8 cellular contexts compared by ENCODE assay signal in genomic region chr18:3012920-3013810, GRCh38. TPM values are rescaled to one million over a fixed set of nuclear protein-coding genes. Genes with fewer than 3 reads are reported as not detected.
DNase-seq lines count a peak whose midpoint lies in the region; ATAC-seq and TF ChIP-seq lines count a peak whose summit lies in the region.

LPIN2 (minus strand) TSS chr18:3013144; CDS start chr18:2960840, 52,304 bp downstream.

- H3K27ac Mint-ChIP-seq in natural killer cell treated with Interleukin-12 subunit alpha and Interleukin-12 subunit beta and Interleukin-15 and Interleukin-18, amount 100 ng/mL, for 72 hours, result peak within 1 kb of the TSS; percentile 81 to 87

- in situ Hi-C loops in HAP-1 (cut with MboI; ENCODE audit: low sequenced_read_pairs), result no loop called here

- no peaks in the 10 kb centered on the region for H3K9me3 Mint-ChIP-seq in natural killer cell treated with Interleukin-12 subunit alpha and Interleukin-12 subunit beta and Interleukin-15 and Interleukin-18, amount 100 ng/mL, for 72 hours

- H3K4me1 Mint-ChIP-seq in natural killer cell treated with Interleukin-12 subunit alpha and Interleukin-12 subunit beta and Interleukin-15 and Interleukin-18, amount 100 ng/mL, for 72 hours (ENCODE audit: low read depth in 2 of 2), result peaks cover 37 to 40% of the 10 kb centered on the region in 2 donors

- H3K4me3 Mint-ChIP-seq in natural killer cell treated with Interleukin-12 subunit alpha and Interleukin-12 subunit beta and Interleukin-15 and Interleukin-18, amount 100 ng/mL, for 72 hours, result peak within 1 kb of the TSS; percentile 94

- ATAC-seq in natural killer cell treated with Interleukin-12 subunit alpha and Interleukin-12 subunit beta and Interleukin-15 and Interleukin-18, amount 100 ng/mL, for 72 hours, result peak; percentile 95 to 96

- H3K4me1 ChIP-seq in ES-I3 (ENCODE audit: insufficient read depth, low read length), result peaks cover 13% of the 10 kb centered on the region; the same call in 1 of the 2 replicates
- H3K4me1 ChIP-seq in HAP-1, result peaks cover 31% of the 10 kb centered on the region

- H3K27me3 ChIP-seq in HAP-1 (ENCODE audit: low read depth) (0 out of 2 replicates have a peak, but pooled peaks cover 2% of the 10 kb centered on the region), MG63 (no peaks in the 10 kb centered on the region)

- H3K9me3 ChIP-seq in ES-I3 (ENCODE audit: control insufficient read depth, insufficient read depth, low read length) (no peaks in the 10 kb centered on the region), HAP-1 (no peaks in the 10 kb centered on the region), MG63 (no peaks in the 10 kb centered on the region)

- peaks cover 11% of the 10 kb centered on the region for H3K36me3 Mint-ChIP-seq in natural killer cell treated with Interleukin-12 subunit alpha and Interleukin-12 subunit beta and Interleukin-15 and Interleukin-18, amount 100 ng/mL, for 72 hours

- TF ChIP-seq CTCF in fibroblast of pulmonary artery (IDR thresholded peaks at IDR 0.05; ENCODE audit: low read length, missing control alignments), result no peak

- peak within 1 kb of the TSS; percentile 82 for H3K9ac ChIP-seq in ES-I3 (ENCODE audit: low read depth, low read length)

- H3K27me3 Mint-ChIP-seq in natural killer cell treated with Interleukin-12 subunit alpha and Interleukin-12 subunit beta and Interleukin-15 and Interleukin-18, amount 100 ng/mL, for 72 hours, result peaks cover 0 to 4% of the 10 kb centered on the region in 2 donors

- DNase-seq in HAP-1 (ENCODE audit: low spot score in 2 of 2) (peak; percentile 90 to 95), MG63 (peak; percentile 93), SHP77 (lab: John Stamatoyannopoulos, UW) (peak; percentile 83 to 85), fibroblast of pulmonary artery (ENCODE audit: low read depth) (peak; percentile 98)
- DNase-seq in activated effector memory CD4-positive, alpha-beta T cell treated with Interleukin-2 at 50 U/mL for 16 hours, result peak; percentile 97
- DNase-seq in natural killer cell treated with Interleukin-12 subunit alpha and Interleukin-12 subunit beta and Interleukin-15 and Interleukin-18, amount 100 ng/mL, for 72 hours (ENCODE audit: low spot score), result peak; percentile 98
- DNase-seq in stimulated activated naive CD4-positive, alpha-beta T cell treated with Interleukin-2 at 50 U/mL for 16 hours (lab: John Stamatoyannopoulos, UW), result peak; percentile 94

- H3K4me3 ChIP-seq in HAP-1, result peak within 1 kb of the TSS; percentile 46
- peak within 1 kb of the TSS; percentile 74 for H3K4me3 ChIP-seq in MG63
- peak within 1 kb of the TSS; percentile 75 for H3K4me3 ChIP-seq in fibroblast of pulmonary artery (replicated peaks; ENCODE audit: low read depth, low read length)

- H3K36me3 ChIP-seq in ES-I3 (ENCODE audit: insufficient read depth, low read length), result no peaks in the 10 kb centered on the region
- peaks cover 9% of the 10 kb centered on the region for H3K36me3 ChIP-seq in HAP-1 (replicated peaks)
- peaks cover 24% of the 10 kb centered on the region for H3K36me3 ChIP-seq in MG63

RNA-seq across cellular contexts. Expression of gene LPIN2, which starts in this region (rescaled TPM):
- 14.2 and 29.3 TPM in 2 replicates for total RNA-seq in MG63 (2014; rRNA removed; shearing (Covaris generic); ENCODE audit: low replicate concordance)
- 10 to 100 TPM; 57.8 to 80.3 TPM for total RNA-seq in natural killer cell treated with Interleukin-12 subunit alpha and Interleukin-12 subunit beta and Interleukin-15 and Interleukin-18, amount 100 ng/mL, for 72 hours

Comparison
In these comparisons a context has a peak if more than half of its experiments do, and no peak if none do; other contexts are left out.
1. Peak in every context shown above with its lines: DNase-seq, ATAC-seq and H3K4me3 ChIP-seq.